ENCODE assay signal across 14 cellular contexts in genomic region chr4:40563401-40563800, GRCh38.
A peak's percentile ranks its signal among the peaks of the same experiment; 100 is the strongest.
DNase-seq lines count a peak whose midpoint lies in the region; ATAC-seq, FAIRE-seq and TF ChIP-seq lines count a peak whose summit lies in the region.
"Had no signal": no experiment of that assay in that cellular context is flagged by ENCODE, and none has a peak within 500 bp of the region (broad histone marks: within the 10 kb centered on the region; RNA-seq: fewer than 3 reads in every experiment).

No MANE protein-coding gene starts in this region.

- no TSS peak for BruUV-seq in HepG2 (replicated peaks; lab: Mats Ljungman, UMichigan)

- H3K9ac ChIP-seq in HepG2 (ENCODE audit: insufficient read depth, low read depth, low read length): no peak overlapping the region

- CTCF ChIA-PET in HepG2 (lab: Yijun Ruan, JAX; ENCODE audit: low intra/inter-chr PET ratio, low total read pairs): no interaction called here

- TF ChIP-seq RAD21 in HepG2 (CRISPR knock-in tag; IDR thresholded peaks at IDR 0.05): no peak

- no peak for DNase-seq in right cardiac atrium
- DNase-seq in cardiac septum (ENCODE audit: low spot score): no peak
- DNase-seq in SKM-1 (lab: John Stamatoyannopoulos, UW; ENCODE audit: unreplicated experiment): peak; percentile 55
- DNase-seq in HepG2 (ENCODE audit: low spot score): peak; percentile 44
- DNase-seq in omental fat pad (ENCODE audit: low spot score): no peak
- DNase-seq in ecto neural progenitor cell (ENCODE audit: low spot score): no peak
- no peak for DNase-seq in tibial artery
- DNase-seq: activated CD4-positive, alpha-beta T cell treated with anti-CD3 and anti-CD28 coated beads for 4 hours; activated T-cell treated with anti-CD3 and anti-CD28 coated beads, Interleukin-2, amount 50 U/mL, for 24 hours; RPMI8226 had no signal

- POLR2A ChIA-PET in HepG2 (lab: Yijun Ruan, JAX): no interaction called here

- TF ChIP-seq POLR2A in HepG2 (IDR thresholded peaks at IDR 0.05; ENCODE audit: insufficient read depth in 1 of 2, low read depth in 2 of 2, low read length in 2 of 2): no peak

- WGBS in right cardiac atrium: 75% methylated on average over 4 of the region's 4 CpGs
- WGBS in HepG2 (ENCODE audit: low lambda C conversion rate): 8% methylated on average over 4 of the region's 4 CpGs

- intact Hi-C loops in right cardiac atrium (cut with DNase I) (no loop called here), cardiac septum (cut with DNase I) (no loop called here), HepG2 (cut with micrococcal nuclease; ENCODE audit: unreplicated experiment) (no loop called here), tibial artery (cut with DNase I; ENCODE audit: low total_unique reads) (no loop called here)

- no peaks in the 10 kb centered on the region for H3K27me3 ChIP-seq in right cardiac atrium (ENCODE audit: control insufficient read depth, insufficient read depth)
- no peaks in the 10 kb centered on the region for H3K27me3 ChIP-seq in HepG2 (ENCODE audit: control insufficient read depth in 1 of 2, insufficient read depth in 2 of 2, low read length in 2 of 2)
- H3K27me3 ChIP-seq in tibial artery: no peaks in the 10 kb centered on the region

- H3K79me2 ChIP-seq in HepG2 (ENCODE audit: insufficient read depth, low read length): no peaks in the 10 kb centered on the region

- H3K4me1 ChIP-seq in right cardiac atrium (ENCODE audit: control insufficient read depth, insufficient read depth, low read length): no peaks in the 10 kb centered on the region
- peaks cover 31% of the 10 kb centered on the region for H3K4me1 ChIP-seq in HepG2 (ENCODE audit: insufficient read depth, low read length)
- peaks cover 0 to 6% (median 0%) of the 10 kb centered on the region in 4 donors for H3K4me1 ChIP-seq in tibial artery

- H4K20me1 ChIP-seq in HepG2 (ENCODE audit: insufficient read depth, low read length): no peaks in the 10 kb centered on the region

- no peak overlapping the region for H2AFZ ChIP-seq in HepG2 (ENCODE audit: low read length)

- H3K4me3 ChIP-seq in right cardiac atrium (ENCODE audit: low read length): no peak overlapping the region
- H3K4me3 ChIP-seq in HepG2 (replicated peaks in 1 of 3; ENCODE audit: insufficient read depth in 1 of 3, low read depth in 2 of 3, low read length in 3 of 3): no peak overlapping the region
- no peak overlapping the region for H3K4me3 ChIP-seq in tibial artery
- H3K4me3 ChIP-seq: thoracic aorta had no signal

- ATAC-seq in right cardiac atrium: peak; percentile 31 to 38
- ATAC-seq in HepG2: peak; percentile 35; the same call in 2 of the 3 replicates
- ATAC-seq in omental fat pad (ENCODE audit: low FRiP score): no peak
- ATAC-seq in HG02623 (IDR thresholded peaks at IDR 0.05; ENCODE audit: unreplicated experiment): no peak

- no peak overlapping the region for H3K27ac ChIP-seq in right cardiac atrium (ENCODE audit: low read length)
- no peak overlapping the region for H3K27ac ChIP-seq in HepG2 (ENCODE audit: extremely low read length, insufficient read depth, low read length)
- no peak overlapping the region for H3K27ac ChIP-seq in tibial artery
- H3K27ac ChIP-seq: thoracic aorta had no signal

- H3K36me3 ChIP-seq in HepG2 (replicated peaks in 1 of 2; ENCODE audit: control insufficient read depth in 1 of 2, insufficient read depth in 2 of 2, low read length in 2 of 2) (no peaks in the 10 kb centered on the region), tibial artery (no peaks in the 10 kb centered on the region)
- H3K36me3 ChIP-seq: thoracic aorta had no signal

- TF ChIP-seq CTCF in HepG2 (CRISPR knock-in tag; IDR thresholded peaks at IDR 0.05): no peak
- TF ChIP-seq CTCF in omental fat pad (IDR thresholded peaks at IDR 0.05): no peak
- TF ChIP-seq CTCF in tibial artery (IDR thresholded peaks at IDR 0.05): no peak

- in situ Hi-C loops in HepG2 (cut with HindIII; ENCODE audit: extremely low pct_ligation_motif_present, low pct_unique_long_range_greater_than_20kb): no loop called here

- no peak for FAIRE-seq in HepG2 (lab: Jason Lieb, UNC)
- FAIRE-seq: A204.1, GM18507 had no signal

- TF ChIP-seq EP300 in HepG2 (IDR thresholded peaks at IDR 0.05; ENCODE audit: low read depth in 2 of 2, low read length in 2 of 2) (peak in 1 of 2 experiments; percentile 19; a peak in 1 of 4 replicates), HepG2 (CRISPR knock-in tag; IDR thresholded peaks at IDR 0.05; ENCODE audit: borderline replicate concordance) (no peak)

- peak overlapping the region; percentile 20; the same call in 1 of the 2 replicates for H3K4me2 ChIP-seq in HepG2 (ENCODE audit: low read depth, low read length)

- H3K9me3 ChIP-seq in right cardiac atrium (ENCODE audit: control insufficient read depth, low read length) (no peaks in the 10 kb centered on the region), HepG2 (ENCODE audit: low read length) (no peaks in the 10 kb centered on the region), tibial artery (no peaks in the 10 kb centered on the region)
- H3K9me3 ChIP-seq: thoracic aorta had no signal

TF ChIP-seq in HepG2, 621 proteins besides CTCF, POLR2A, EP300 and RAD21 (continues in another document):
- TF ChIP-seq, protein P1, sequence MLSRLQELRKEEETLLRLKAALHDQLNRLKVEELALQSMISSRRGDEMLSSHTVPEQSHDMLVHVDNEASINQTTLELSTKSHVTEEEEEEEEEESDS (CRISPR knock-in tag; IDR thresholded peaks at IDR 0.05; ENCODE audit: borderline replicate concordance): no peak
- TF ChIP-seq SNAPC2 (CRISPR knock-in tag; IDR thresholded peaks at IDR 0.05) (no peak), ARID5B (CRISPR knock-in tag; IDR thresholded peaks at IDR 0.05) (0 out of 2 replicates have a peak, but pooled peaks have one; percentile 13), CBFB (CRISPR knock-in tag; IDR thresholded peaks at IDR 0.05) (peak; percentile 84), NPAS2 (CRISPR knock-in tag; IDR thresholded peaks at IDR 0.05; ENCODE audit: borderline replicate concordance) (no peak), HHEX (CRISPR knock-in tag; IDR thresholded peaks at IDR 0.05) (no peak), SYNCRIP (IDR thresholded peaks at IDR 0.05; ENCODE audit: insufficient read depth, low read depth, low read length) (no peak), NONO (IDR thresholded peaks at IDR 0.05) (no peak), NONO (CRISPR knock-in tag; conservative IDR thresholded peaks at IDR 0.05) (no peak), SALL2 (CRISPR knock-in tag; IDR thresholded peaks at IDR 0.05) (no peak), ZFX (CRISPR knock-in tag; IDR thresholded peaks at IDR 0.05; ENCODE audit: low read depth) (no peak), HDAC1 (CRISPR knock-in tag; IDR thresholded peaks at IDR 0.05) (no peak), KAT7 (CRISPR knock-in tag; IDR thresholded peaks at IDR 0.05; ENCODE audit: borderline replicate concordance) (no peak), ZNF282 (IDR thresholded peaks at IDR 0.05; ENCODE audit: partially characterized antibody) (no peak), ZNF580 (CRISPR knock-in tag; IDR thresholded peaks at IDR 0.05; ENCODE audit: borderline replicate concordance, low read depth) (no peak)
- TF ChIP-seq, protein P2, sequence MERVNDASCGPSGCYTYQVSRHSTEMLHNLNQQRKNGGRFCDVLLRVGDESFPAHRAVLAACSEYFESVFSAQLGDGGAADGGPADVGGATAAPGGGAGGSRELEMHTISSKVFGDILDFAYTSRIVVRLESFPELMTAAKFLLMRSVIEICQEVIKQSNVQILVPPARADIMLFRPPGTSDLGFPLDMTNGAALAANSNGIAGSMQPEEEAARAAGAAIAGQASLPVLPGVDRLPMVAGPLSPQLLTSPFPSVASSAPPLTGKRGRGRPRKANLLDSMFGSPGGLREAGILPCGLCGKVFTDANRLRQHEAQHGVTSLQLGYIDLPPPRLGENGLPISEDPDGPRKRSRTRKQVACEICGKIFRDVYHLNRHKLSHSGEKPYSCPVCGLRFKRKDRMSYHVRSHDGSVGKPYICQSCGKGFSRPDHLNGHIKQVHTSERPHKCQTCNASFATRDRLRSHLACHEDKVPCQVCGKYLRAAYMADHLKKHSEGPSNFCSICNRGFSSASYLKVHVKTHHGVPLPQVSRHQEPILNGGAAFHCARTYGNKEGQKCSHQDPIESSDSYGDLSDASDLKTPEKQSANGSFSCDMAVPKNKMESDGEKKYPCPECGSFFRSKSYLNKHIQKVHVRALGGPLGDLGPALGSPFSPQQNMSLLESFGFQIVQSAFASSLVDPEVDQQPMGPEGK (CRISPR knock-in tag; IDR thresholded peaks at IDR 0.05): peak; percentile 54

Comparison
In these comparisons a context has a peak if more than half of its experiments do, and no peak if none do; other contexts are left out.
1. ATAC-seq: peak in right cardiac atrium (2 of 2) and HepG2 (single experiment); none in omental fat pad (single experiment) and HG02623 (single experiment).
2. DNase-seq: peak in SKM-1 (single experiment) and HepG2 (single experiment); none in right cardiac atrium (0 of 3), cardiac septum (single experiment), omental fat pad (single experiment), ecto neural progenitor cell (single experiment) and tibial artery (0 of 2).